Comparison of ENCODE assay signal across 1 cellular context in the genomic region with DNA sequence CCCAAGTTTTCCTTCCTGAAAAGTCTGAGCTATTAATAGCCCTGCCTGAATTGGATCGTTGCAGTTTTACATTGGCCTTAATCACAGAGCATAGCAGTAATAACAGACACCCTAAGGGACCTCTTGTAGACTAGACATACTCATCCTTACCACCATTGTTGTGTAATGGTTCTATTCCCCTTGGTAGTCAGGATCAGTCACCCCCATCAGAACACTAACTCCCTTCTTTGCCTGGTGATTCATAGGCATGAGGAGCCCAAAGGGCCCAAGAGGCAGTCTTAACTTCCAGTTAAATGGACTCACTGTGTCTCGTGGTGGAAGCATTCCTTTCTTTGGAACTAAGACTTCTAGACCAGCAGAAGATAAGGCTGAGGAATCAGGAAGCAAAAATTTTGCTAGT.
TF ChIP-seq lines count a peak whose summit lies in the region.

No MANE protein-coding gene starts in this region.

TF ChIP-seq in IMR-90, 13 proteins besides CTCF, POLR2A, EP300 and RAD21:
- TF ChIP-seq BHLHE40 (IDR thresholded peaks at IDR 0.05; ENCODE audit: low read depth, low read length) (0 out of 2 replicates have a peak, but pooled peaks have one; percentile 23), CEBPB (IDR thresholded peaks at IDR 0.05; ENCODE audit: low read depth, low read length) (peak; percentile 83), FOS (IDR thresholded peaks at IDR 0.05; ENCODE audit: low read depth, low read length) (0 out of 2 replicates have a peak, but pooled peaks have one; percentile 12), MAZ (IDR thresholded peaks at IDR 0.05; ENCODE audit: borderline replicate concordance, low read depth, low read length) (no peak)
